In the genomic region with DNA sequence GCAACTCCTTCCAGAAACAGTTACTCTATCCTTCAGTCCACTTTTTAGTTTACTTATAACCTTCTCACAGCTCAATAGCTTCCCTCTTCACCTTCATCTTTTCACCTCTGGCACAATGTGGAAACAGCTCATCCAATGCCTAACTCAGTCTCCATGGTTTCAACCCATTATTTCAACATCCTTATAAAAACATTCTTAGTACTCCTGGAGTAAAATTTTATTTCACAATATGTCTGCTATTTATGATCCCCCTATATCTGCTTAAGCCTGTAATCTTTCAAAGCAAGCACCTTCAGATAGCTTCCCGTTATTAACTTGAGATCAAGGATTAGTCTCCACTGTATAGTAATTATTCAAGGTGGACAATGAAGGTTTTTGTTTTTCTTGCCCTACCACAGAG, we compare ENCODE assay signal across 13 cellular contexts.
A peak's percentile ranks its signal among the peaks of the same experiment; 100 is the strongest.
DNase-seq lines count a peak whose midpoint lies in the region; ATAC-seq, FAIRE-seq and TF ChIP-seq lines count a peak whose summit lies in the region.
"Had no signal": no experiment of that assay in that cellular context is flagged by ENCODE, and none has a peak within 500 bp of the region (broad histone marks: within the 10 kb centered on the region; RNA-seq: fewer than 3 reads in every experiment).

No MANE protein-coding gene starts in this region.

- H3K9me3 ChIP-seq in endothelial cell of umbilical vein (replicated peaks; ENCODE audit: control insufficient read depth, insufficient read depth, low read length): no peaks in the 10 kb centered on the region
- no peaks in the 10 kb centered on the region for H3K9me3 ChIP-seq in lower lobe of right lung

- POLR2A ChIA-PET in endothelial cell of umbilical vein (lab: Charles Lee): no interaction called here

- H3K36me3 ChIP-seq in ACC112 (ENCODE audit: insufficient read depth, low read length) (no peaks in the 10 kb centered on the region), endothelial cell of umbilical vein (ENCODE audit: control insufficient read depth in 2 of 2, extremely low read depth in 1 of 2, insufficient read depth in 2 of 2, low read length in 2 of 2) (no peaks in the 10 kb centered on the region), lower lobe of right lung (no peaks in the 10 kb centered on the region)
- H3K36me3 ChIP-seq: WERI-Rb-1 had no signal

- peaks cover 74% of the 10 kb centered on the region for H3K4me1 ChIP-seq in ACC112 (ENCODE audit: control insufficient read depth, insufficient read depth, low read length, unreplicated experiment)
- H3K4me1 ChIP-seq in endothelial cell of umbilical vein (ENCODE audit: control insufficient read depth, extremely low read depth, insufficient read depth, low read length): peaks cover 77% of the 10 kb centered on the region
- peaks cover 15% of the 10 kb centered on the region for H3K4me1 ChIP-seq in lower lobe of right lung

- dilution Hi-C loops in endothelial cell of umbilical vein (cut with MboI; ENCODE audit: extremely low pct_ligation_motif_present, low sequenced_read_pairs): loop anchor here (25.0 kb wide), 1 partner anchor 146 kb away; a partner anchor contains a TSS

- H2AFZ ChIP-seq in ACC112 (ENCODE audit: low read length, unreplicated experiment) (no peak overlapping the region), endothelial cell of umbilical vein (ENCODE audit: low read depth, low read length) (peak overlapping the region; percentile 18)

- CTCF ChIA-PET in endothelial cell of umbilical vein (lab: Charles Lee): interaction anchor here (1.3 to 1.9 kb wide), 2 partner anchors 17 to 154 kb away, joined by 4 to 7 read pairs; no protein-coding TSS in a partner anchor

- FAIRE-seq in endothelial cell of umbilical vein (lab: Jason Lieb, UNC): no peak

- DNase-seq in HT1080 (ENCODE audit: low read depth): peak; percentile 27
- DNase-seq in endothelial cell of umbilical vein (ENCODE audit: low read depth, low spot score): peak; percentile 55
- DNase-seq in omental fat pad (ENCODE audit: low spot score): no peak
- DNase-seq in lower lobe of right lung: no peak
- no peak for DNase-seq in NCI-H187 treated with DMSO at 0.1 percent for 48 hours (lab: John Stamatoyannopoulos, UW)
- DNase-seq in iPS-NIHi11 (ENCODE audit: low spot score): no peak
- DNase-seq in DMS 273 treated with DMSO at 0.1 percent for 48 hours (lab: John Stamatoyannopoulos, UW): no peak
- DNase-seq: activated naive CD4-positive, alpha-beta T cell; mesendoderm; nucleus accumbens; WERI-Rb-1 had no signal

- TF ChIP-seq POLR2A in endothelial cell of umbilical vein (IDR thresholded peaks at IDR 0.05; ENCODE audit: low read depth, low read length): no peak

- no peaks in the 10 kb centered on the region for H3K79me2 ChIP-seq in ACC112 (ENCODE audit: control insufficient read depth, insufficient read depth, low read length, unreplicated experiment)
- no peaks in the 10 kb centered on the region for H3K79me2 ChIP-seq in endothelial cell of umbilical vein (ENCODE audit: control insufficient read depth, insufficient read depth, low read length)

- TF ChIP-seq CTCF in endothelial cell of umbilical vein (IDR thresholded peaks at IDR 0.05; ENCODE audit: extremely low read depth in 1 of 2, insufficient read depth in 1 of 2, low read depth in 1 of 2, low read length in 2 of 2) (no peak), omental fat pad (IDR thresholded peaks at IDR 0.05) (no peak), lower lobe of right lung (IDR thresholded peaks at IDR 0.05) (no peak)

- no peaks in the 10 kb centered on the region for H4K20me1 ChIP-seq in endothelial cell of umbilical vein (replicated peaks; ENCODE audit: control insufficient read depth, extremely low read depth, insufficient read depth, low read length)

- H3K9me1 ChIP-seq in endothelial cell of umbilical vein (replicated peaks; ENCODE audit: control insufficient read depth, extremely low read depth, insufficient read depth, low read length): no peaks in the 10 kb centered on the region

- H3K4me3 ChIP-seq in ACC112 (ENCODE audit: low read depth, low read length): no peak overlapping the region
- H3K4me3 ChIP-seq in endothelial cell of umbilical vein (replicated peaks in 1 of 3; ENCODE audit: insufficient read depth in 1 of 3, low read depth in 1 of 3, low read length in 3 of 3): no peak overlapping the region
- H3K4me3 ChIP-seq in lower lobe of right lung: no peak overlapping the region

- ATAC-seq in omental fat pad (ENCODE audit: low FRiP score) (peak; percentile 81), lower lobe of right lung (no peak)

- no peaks in the 10 kb centered on the region for H3K27me3 ChIP-seq in ACC112 (ENCODE audit: insufficient read depth, low read length)
- no peaks in the 10 kb centered on the region for H3K27me3 ChIP-seq in endothelial cell of umbilical vein (ENCODE audit: control insufficient read depth in 2 of 2, insufficient read depth in 2 of 2, low read length in 2 of 2)
- no peaks in the 10 kb centered on the region for H3K27me3 ChIP-seq in lower lobe of right lung (ENCODE audit: low read depth)

- H3K9ac ChIP-seq in endothelial cell of umbilical vein (replicated peaks; ENCODE audit: extremely low read depth, insufficient read depth, low read length): no peak overlapping the region

- intact Hi-C loops in endothelial cell of umbilical vein (cut with micrococcal nuclease) (no loop called here), lower lobe of right lung (cut with DNase I) (no loop called here)

- H3K27ac ChIP-seq in ACC112 (ENCODE audit: low read depth, low read length) (peak overlapping the region; percentile 77), endothelial cell of umbilical vein (ENCODE audit: insufficient read depth, low read depth, low read length) (no peak overlapping the region), lower lobe of right lung (no peak overlapping the region)
- H3K27ac ChIP-seq: epithelial cell of prostate, WERI-Rb-1 had no signal

- BruUV-seq in endothelial cell of umbilical vein (replicated peaks; lab: Mats Ljungman, UMichigan): no TSS peak

- H3K4me2 ChIP-seq in endothelial cell of umbilical vein (ENCODE audit: insufficient read depth, low read length): peak overlapping the region; percentile 8

TF ChIP-seq in endothelial cell of umbilical vein, 7 proteins besides CTCF, POLR2A, EP300 and RAD21:
- TF ChIP-seq POLR2AphosphoS5 (IDR thresholded peaks at IDR 0.05; ENCODE audit: insufficient read depth, low read depth, low read length) (no peak), EZH2 (IDR thresholded peaks at IDR 0.05; ENCODE audit: borderline replicate concordance, low read depth, low read length, severe bottlenecking) (no peak), JUN (IDR thresholded peaks at IDR 0.05; ENCODE audit: borderline replicate concordance, insufficient read depth, insufficient read length, low read depth) (no peak), GATA2 (IDR thresholded peaks at IDR 0.05; ENCODE audit: insufficient read depth, insufficient read length, low read depth, low read length) (no peak), FOS (IDR thresholded peaks at IDR 0.05; ENCODE audit: borderline replicate concordance, insufficient read depth, low read length) (no peak), MYC (IDR thresholded peaks at IDR 0.05; ENCODE audit: low read depth, low read length) (no peak)
- TF ChIP-seq, protein P1, sequence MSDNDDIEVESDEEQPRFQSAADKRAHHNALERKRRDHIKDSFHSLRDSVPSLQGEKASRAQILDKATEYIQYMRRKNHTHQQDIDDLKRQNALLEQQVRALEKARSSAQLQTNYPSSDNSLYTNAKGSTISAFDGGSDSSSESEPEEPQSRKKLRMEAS (IDR thresholded peaks at IDR 0.05; ENCODE audit: insufficient read depth, insufficient read length): no peak

Comparison
In these comparisons a context has a peak if more than half of its experiments do, and no peak if none do; other contexts are left out.
1. DNase-seq: peak in HT1080 (single experiment) and endothelial cell of umbilical vein (single experiment); none in omental fat pad (single experiment), lower lobe of right lung (single experiment), NCI-H187 treated with DMSO at 0.1 percent for 48 hours (single experiment), iPS-NIHi11 (single experiment) and DMS 273 treated with DMSO at 0.1 percent for 48 hours (single experiment).